20 cellular contexts compared by ENCODE assay signal in the genomic region with DNA sequence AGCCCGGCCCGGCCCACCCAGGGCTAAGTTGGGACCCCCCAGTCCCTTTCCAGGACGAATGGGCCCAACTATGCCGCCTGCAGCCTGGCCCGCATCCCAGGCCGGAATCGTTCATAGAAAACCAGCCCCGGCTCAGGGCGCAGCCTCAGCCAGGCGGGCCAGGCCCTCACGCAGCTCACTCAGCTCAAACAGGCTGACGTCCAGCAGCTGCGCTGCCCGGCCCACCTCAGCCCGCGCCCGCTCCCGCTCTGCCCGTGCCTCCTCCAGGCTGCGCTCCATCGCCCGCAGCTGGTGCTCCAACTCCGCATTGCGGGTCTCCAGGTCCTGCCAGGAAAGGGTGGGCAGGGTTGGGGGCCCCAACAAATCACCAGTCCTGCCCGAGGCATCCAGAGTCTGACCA. TPM values are rescaled to one million over a fixed set of nuclear protein-coding genes. Genes with fewer than 3 reads are reported as not detected.
DNase-seq lines count a peak whose midpoint lies in the region; ATAC-seq, FAIRE-seq and TF ChIP-seq lines count a peak whose summit lies in the region.
"Had no signal": no experiment of that assay in that cellular context is flagged by ENCODE, and none has a peak within 500 bp of the region (broad histone marks: within the 10 kb centered on the region; RNA-seq: fewer than 3 reads in every experiment).

No MANE protein-coding gene starts in this region.

- no TSS peak for BruUV-seq in IMR-90 (replicated peaks; lab: Mats Ljungman, UMichigan)
- BruUV-seq in GM12878 (replicated peaks; lab: Mats Ljungman, UMichigan): no TSS peak

- H3K36me3 Mint-ChIP-seq in glutamatergic neuron (ENCODE audit: unreplicated experiment) (no peaks in the 10 kb centered on the region), neural progenitor cell (peaks cover 15% of the 10 kb centered on the region)

- H4K8ac ChIP-seq in IMR-90 (ENCODE audit: low read depth in 2 of 2, low read length in 2 of 2): no peak overlapping the region

- POLR2A ChIA-PET in IMR-90 (lab: Charles Lee; ENCODE audit: unreplicated experiment): no interaction called here
- POLR2A ChIA-PET in GM12878 (lab: Charles Lee): no interaction called here

- H3K56ac ChIP-seq in IMR-90 (ENCODE audit: extremely low read depth, insufficient read depth, low read length): no peak overlapping the region

- H2BK5ac ChIP-seq in IMR-90 (ENCODE audit: low read depth, low read length, poor library complexity, severe bottlenecking): no peak overlapping the region

- H2AK5ac ChIP-seq in IMR-90 (ENCODE audit: low read depth, low read length): no peak overlapping the region

- H3K27me3 ChIP-seq in IMR-90 (ENCODE audit: control insufficient read depth, insufficient read depth, low read length) (no peaks in the 10 kb centered on the region), GM12878 (replicated peaks in 1 of 2; ENCODE audit: control insufficient read depth in 2 of 2, insufficient read depth in 2 of 2, low read length in 1 of 2) (no peaks in the 10 kb centered on the region), neural progenitor cell (no peaks in the 10 kb centered on the region)
- H3K27me3 ChIP-seq: BE2C had no signal

- RAD21 ChIA-PET in GM12878 (lab: Charles Lee; ENCODE audit: unreplicated experiment): no interaction called here

- H3K9ac ChIP-seq in IMR-90 (ENCODE audit: low read depth, low read length): no peak overlapping the region
- H3K9ac ChIP-seq in GM12878 (ENCODE audit: control insufficient read depth, insufficient read depth, low read length): no peak overlapping the region
- H3K9ac ChIP-seq in neural progenitor cell: no peak overlapping the region

- H4K91ac ChIP-seq in IMR-90 (ENCODE audit: insufficient read depth, low read depth, low read length): no peak overlapping the region

- H3K4me3 ChIP-seq in IMR-90 (ENCODE audit: insufficient read depth, low read depth, low read length) (no peak overlapping the region), GM12878 (no peak overlapping the region), neural progenitor cell (no peak overlapping the region)

- intact Hi-C loops in IMR-90 (cut with micrococcal nuclease): no loop called here
- intact Hi-C loops in GM12878 (cut with micrococcal nuclease; ENCODE audit: unreplicated experiment): no loop called here
- intact Hi-C loops in posterior vena cava (cut with DNase I): no loop called here

- TF ChIP-seq RAD21 in IMR-90 (IDR thresholded peaks at IDR 0.05; ENCODE audit: low read length): no peak
- no peak for TF ChIP-seq RAD21 in GM12878 (IDR thresholded peaks at IDR 0.05; ENCODE audit: insufficient read depth, low read depth, low read length)

- H3K27ac ChIP-seq in IMR-90 (ENCODE audit: insufficient read depth, low read length): no peak overlapping the region
- no peak overlapping the region for H3K27ac ChIP-seq in GM12878 (ENCODE audit: control insufficient read depth, insufficient read depth)
- H3K27ac ChIP-seq in neural progenitor cell: no peak overlapping the region

- H3K9me3 Mint-ChIP-seq in glutamatergic neuron (ENCODE audit: unreplicated experiment) (peaks cover 7% of the 10 kb centered on the region), neural progenitor cell (no peaks in the 10 kb centered on the region)
- H3K9me3 Mint-ChIP-seq: CD4-positive, CD25-positive, alpha-beta regulatory T cell; H9 had no signal

- H2BK120ac ChIP-seq in IMR-90 (ENCODE audit: low read depth, low read length): no peak overlapping the region

- no peak overlapping the region for H3K18ac ChIP-seq in IMR-90 (ENCODE audit: low read depth, low read length)

- H3K4me3 Mint-ChIP-seq in glutamatergic neuron (ENCODE audit: unreplicated experiment): no peak overlapping the region
- H3K4me3 Mint-ChIP-seq in neural progenitor cell: no peak overlapping the region
- H3K4me3 Mint-ChIP-seq: CD4-positive, CD25-positive, alpha-beta regulatory T cell; H9 had no signal

- H3K9me1 ChIP-seq in IMR-90 (ENCODE audit: insufficient read depth, low read length): no peaks in the 10 kb centered on the region; the same call in 1 of the 2 replicates

- no peak overlapping the region for H3K4ac ChIP-seq in IMR-90 (ENCODE audit: low read depth, low read length)

- no peak for FAIRE-seq in GM12878 (lab: Jason Lieb, UNC)
- FAIRE-seq: A204.1, D721Med had no signal

- SMC1A ChIA-PET in GM12878 (lab: Charles Lee; ENCODE audit: uncharacterized antibody, unreplicated experiment): no interaction called here

- H2AFZ ChIP-seq in IMR-90 (replicated peaks; ENCODE audit: low read length, poor library complexity) (no peak overlapping the region), GM12878 (ENCODE audit: control insufficient read depth, low read depth, low read length) (no peak overlapping the region), neural progenitor cell (replicated peaks) (no peak overlapping the region)

- H2BK20ac ChIP-seq in IMR-90 (ENCODE audit: low read depth, low read length): no peak overlapping the region

- peak overlapping the region; percentile 55 for H2AK9ac ChIP-seq in IMR-90 (replicated peaks; ENCODE audit: low read depth, low read length, poor library complexity)

- H3K9me3 ChIP-seq in IMR-90 (ENCODE audit: control insufficient read depth, insufficient read depth, low read length): no peaks in the 10 kb centered on the region
- H3K9me3 ChIP-seq in GM12878 (replicated peaks; ENCODE audit: control insufficient read depth, insufficient read depth, low read length): no peaks in the 10 kb centered on the region
- no peaks in the 10 kb centered on the region for H3K9me3 ChIP-seq in neural progenitor cell (ENCODE audit: low read depth)
- H3K9me3 ChIP-seq: BE2C, Caco-2 had no signal

- TF ChIP-seq CTCF in IMR-90 (conservative IDR thresholded peaks at IDR 0.05; ENCODE audit: low read depth, low read length): no peak
- no peak for TF ChIP-seq CTCF in GM12878 (IDR thresholded peaks at IDR 0.05 in 2 of 3, conservative IDR thresholded peaks at IDR 0.05 in 1 of 3; ENCODE audit: control insufficient read depth in 2 of 3, extremely low read depth in 1 of 3, insufficient read depth in 1 of 3, low read depth in 3 of 3, low read length in 3 of 3)
- no peak for TF ChIP-seq CTCF in glutamatergic neuron (IDR thresholded peaks at IDR 0.05; ENCODE audit: partially characterized antibody, unreplicated experiment)
- TF ChIP-seq CTCF in neural progenitor cell (IDR thresholded peaks at IDR 0.05): no peak

- H3K14ac ChIP-seq in IMR-90 (replicated peaks; ENCODE audit: low read depth, low read length): no peak overlapping the region

- H3K27ac Mint-ChIP-seq in glutamatergic neuron (ENCODE audit: unreplicated experiment): peak overlapping the region; percentile 12
- H3K27ac Mint-ChIP-seq in neural progenitor cell: no peak overlapping the region
- H3K27ac Mint-ChIP-seq: CD4-positive, CD25-positive, alpha-beta regulatory T cell had no signal

- H3K4me1 Mint-ChIP-seq in glutamatergic neuron (ENCODE audit: low read depth, unreplicated experiment): no peaks in the 10 kb centered on the region
- peaks cover 13% of the 10 kb centered on the region for H3K4me1 Mint-ChIP-seq in neural progenitor cell

- DNase-seq in IMR-90 (no peak), GM12878 (ENCODE audit: low read depth, low spot score) (no peak), glutamatergic neuron (no peak), posterior vena cava (ENCODE audit: low spot score) (peak; percentile 76), neural progenitor cell (ENCODE audit: low spot score) (no peak), mucosa of gallbladder (ENCODE audit: low spot score) (no peak)
- DNase-seq: ACHN; BE2C; C1 segment of cervical spinal cord; Caco-2; CD4-positive, CD25-positive, alpha-beta regulatory T cell; GDM1; GOT3; H9; KBM-7 had no signal

- in situ Hi-C loops in IMR-90 (cut with MboI; ENCODE audit: low sequenced_read_pairs): no loop called here
- in situ Hi-C loops in GM12878 (cut with MboI): no loop called here

- TF ChIP-seq POLR2A in IMR-90 (IDR thresholded peaks at IDR 0.05; ENCODE audit: low read depth, low read length): no peak
- peak; percentile 51 for TF ChIP-seq POLR2A in GM12878 (IDR thresholded peaks at IDR 0.05; ENCODE audit: low read depth, low read length)

- ATAC-seq in IMR-90 (ENCODE audit: low read depth): no peak
- no peak for ATAC-seq in GM12878
- ATAC-seq in HG02885 (IDR thresholded peaks at IDR 0.05; ENCODE audit: poor library complexity, unreplicated experiment): no peak

- no peaks in the 10 kb centered on the region for H3K4me1 ChIP-seq in IMR-90 (ENCODE audit: control insufficient read depth, insufficient read depth, low read length)
- no peaks in the 10 kb centered on the region for H3K4me1 ChIP-seq in GM12878 (ENCODE audit: control insufficient read depth, insufficient read depth, low read length)
- H3K4me1 ChIP-seq in neural progenitor cell: peaks cover 7% of the 10 kb centered on the region
- H3K4me1 ChIP-seq: Caco-2 had no signal

- H4K20me1 ChIP-seq in IMR-90 (ENCODE audit: insufficient read depth, low read length): peaks cover 37% of the 10 kb centered on the region
- H4K20me1 ChIP-seq in GM12878 (ENCODE audit: control insufficient read depth, insufficient read depth): no peaks in the 10 kb centered on the region
- peaks cover 50% of the 10 kb centered on the region for H4K20me1 ChIP-seq in neural progenitor cell (ENCODE audit: low read depth)

- H3K23ac ChIP-seq in IMR-90 (ENCODE audit: low read depth, low read length): no peak overlapping the region

- dilution Hi-C loops in IMR-90 (cut with HindIII; ENCODE audit: low sequenced_read_pairs, unreplicated experiment): no loop called here

- peaks cover 24% of the 10 kb centered on the region for H3F3A ChIP-seq in neural progenitor cell (ENCODE audit: low read depth)

- H3K4me2 ChIP-seq in IMR-90 (ENCODE audit: low read depth, low read length) (no peak overlapping the region), GM12878 (ENCODE audit: control insufficient read depth, insufficient read depth) (no peak overlapping the region), neural progenitor cell (no peak overlapping the region)

- 73% methylated on average over 2 of the region's 25 CpGs; no CpG with 5 or more reads in 1 of the 2 experiments for WGBS in IMR-90 (ENCODE audit: extremely low coverage in 2 of 2, insufficient read length in 1 of 2), 2 experiments
- WGBS in GM12878 (ENCODE audit: insufficient coverage, insufficient replicate concordance, low lambda C conversion rate, missing lambda C conversion rate): 80% methylated on average over 6 of the region's 25 CpGs

- H3K79me1 ChIP-seq in IMR-90 (ENCODE audit: low read depth in 1 of 2, low read length in 2 of 2): peaks cover 13 to 32% of the 10 kb centered on the region in 2 experiments

- H4K5ac ChIP-seq in IMR-90 (ENCODE audit: low read depth, low read length): no peak overlapping the region

- CTCF ChIA-PET in IMR-90 (lab: Yijun Ruan, JAX) (interaction anchor here (0.6 kb wide), 1 partner anchor 69 kb away, joined by 6 read pairs; no protein-coding TSS in a partner anchor), GM12878 (lab: Yijun Ruan, JAX) (interaction anchor here (0.5 kb wide), 1 partner anchor 82 kb away, joined by 3 read pairs; no protein-coding TSS in a partner anchor)

- H2BK15ac ChIP-seq in IMR-90 (ENCODE audit: low read depth, low read length): no peak overlapping the region

- TF ChIP-seq EP300 in GM12878 (IDR thresholded peaks at IDR 0.05; ENCODE audit: borderline replicate concordance in 1 of 2, control insufficient read depth in 1 of 2, low read depth in 2 of 2, low read length in 2 of 2): no peak

- H3K27me3 Mint-ChIP-seq in glutamatergic neuron (ENCODE audit: unreplicated experiment) (peaks cover 13% of the 10 kb centered on the region), neural progenitor cell (ENCODE audit: insufficient read depth, low read depth) (peaks cover 10% of the 10 kb centered on the region)

- H3K79me2 ChIP-seq in GM12878 (ENCODE audit: control insufficient read depth, insufficient read depth, low read length) (no peaks in the 10 kb centered on the region), neural progenitor cell (ENCODE audit: low read depth) (no peaks in the 10 kb centered on the region)

- H3K36me3 ChIP-seq in IMR-90 (ENCODE audit: control insufficient read depth, insufficient read depth, low read length): peaks cover 70% of the 10 kb centered on the region
- H3K36me3 ChIP-seq in GM12878 (ENCODE audit: control insufficient read depth in 2 of 2, insufficient read depth in 2 of 2, low read length in 1 of 2): peaks cover 9 to 12% of the 10 kb centered on the region in 2 experiments; a peak in 3 of 4 replicates
- no peaks in the 10 kb centered on the region for H3K36me3 ChIP-seq in neural progenitor cell

RNA-seq across cellular contexts. Expression of a gene that starts 9.8 kb away (rescaled TPM):
- total RNA-seq in IMR-90 (2012; rRNA removed) (50.9 and 55.8 TPM in 2 replicates), GM12878 (2014; rRNA removed) (78.2 and 85.3 TPM in 2 replicates), GM12878 (2014; rRNA removed; fragmentation: Illumina TruSeq; extraction: Trizol) (39.0 and 39.8 TPM in 2 replicates), GM12878 (2021) (65.6 and 76.5 TPM in 2 replicates), glutamatergic neuron (ENCODE audit: unreplicated experiment) (51.4 TPM), posterior vena cava (10 to 100 TPM; 28.8 to 28.9 TPM), neural progenitor cell (ENCODE audit: low replicate concordance) (19.9 and 23.4 TPM in 2 replicates), mucosa of gallbladder (34.2 TPM)
- polyA plus RNA-seq in IMR-90 (2012; rRNA removed) (52.1 and 61.9 TPM in 2 replicates), GM12878 (2011; rRNA removed) (20.0 and 36.9 TPM in 2 replicates), GM12878 (2014; fragmentation: Illumina TruSeq; extraction: Trizol) (7.1 and 25.6 TPM in 2 replicates), GM12878 (2014; fragmentation: Nextera tagmentation; extraction: Ambion mirVana) (1 to 10 TPM in 1 of 2 experiments, under 1 TPM in 1; 0.58 to 5.5 TPM), GM12878 (2014; rRNA removed) (56.4 and 68.9 TPM in 2 replicates), GM12878 (2016; fragmentation: Nextera tagmentation; extraction: Ambion mirVana) (100 to 1,000 TPM in 1 of 2 experiments, 10 to 100 TPM in 1; 86.1 to 102 TPM)
- polyA plus RNA-seq in IMR-90 (2012; cell fraction: cytosol; rRNA removed): 52.5 and 65.2 TPM in 2 replicates
- polyA plus RNA-seq in IMR-90 (2012; cell fraction: nucleus; rRNA removed; ENCODE audit: low replicate concordance): 50.7 and 114 TPM in 2 replicates
- total RNA-seq in GM12878 (2013; cell fraction: nucleolus; rRNA removed): 22.8 and 25.3 TPM in 2 replicates
- polyA plus RNA-seq in GM12878 (2011; ENCODE audit: low read depth): 20.4 TPM
- 50.9 and 78.3 TPM in 2 replicates for polyA plus RNA-seq in GM12878 (2011; cell fraction: cytosol; rRNA removed)
- 60.3 and 73.4 TPM in 2 replicates for polyA plus RNA-seq in GM12878 (2011; cell fraction: nucleus; rRNA removed)
- polyA plus RNA-seq in GM12878 (2012): 36.5 and 39.7 TPM in 2 replicates
- 39.8 and 56.9 TPM in 2 replicates for polyA minus RNA-seq in GM12878 (2011; rRNA and poly(A)+ RNA removed)
- 18.1 and 33.5 TPM in 2 replicates for polyA minus RNA-seq in GM12878 (2011; cell fraction: cytosol; rRNA and poly(A)+ RNA removed)
- 26.1 and 32.3 TPM in 2 replicates for polyA minus RNA-seq in GM12878 (2011; cell fraction: nucleus; rRNA and poly(A)+ RNA removed)

RNA-seq across cellular contexts. Expression of a gene that starts 10.1 kb away (rescaled TPM):
- total RNA-seq in IMR-90 (2012; rRNA removed) (310 and 347 TPM in 2 replicates), GM12878 (2014; rRNA removed) (281 and 305 TPM in 2 replicates), GM12878 (2014; rRNA removed; fragmentation: Illumina TruSeq; extraction: Trizol) (101 and 113 TPM in 2 replicates), GM12878 (2021) (277 and 296 TPM in 2 replicates), glutamatergic neuron (ENCODE audit: unreplicated experiment) (177 TPM), posterior vena cava (100 to 1,000 TPM; 139 to 141 TPM), neural progenitor cell (ENCODE audit: low replicate concordance) (95.2 and 225 TPM in 2 replicates), mucosa of gallbladder (183 TPM)
- polyA plus RNA-seq in IMR-90 (2012; rRNA removed) (461 and 500 TPM in 2 replicates), GM12878 (2011; rRNA removed) (71.8 and 167 TPM in 2 replicates), GM12878 (2014; fragmentation: Illumina TruSeq; extraction: Trizol) (4.3 and 47.5 TPM in 2 replicates), GM12878 (2014; fragmentation: Nextera tagmentation; extraction: Ambion mirVana) (10 to 100 TPM in 1 of 2 experiments, 1 to 10 TPM in 1; 3.5 to 17.8 TPM), GM12878 (2014; rRNA removed) (278 and 310 TPM in 2 replicates), GM12878 (2016; fragmentation: Nextera tagmentation; extraction: Ambion mirVana) (100 to 1,000 TPM; 387 to 464 TPM)
- 350 and 779 TPM in 2 replicates for polyA plus RNA-seq in IMR-90 (2012; cell fraction: cytosol; rRNA removed)
- polyA plus RNA-seq in IMR-90 (2012; cell fraction: nucleus; rRNA removed; ENCODE audit: low replicate concordance): 196 and 505 TPM in 2 replicates
- 79.3 and 88.6 TPM in 2 replicates for total RNA-seq in GM12878 (2013; cell fraction: nucleolus; rRNA removed)
- polyA plus RNA-seq in GM12878 (2011; ENCODE audit: low read depth): 86.9 TPM
- polyA plus RNA-seq in GM12878 (2011; cell fraction: cytosol; rRNA removed): 242 and 419 TPM in 2 replicates
- 239 and 284 TPM in 2 replicates for polyA plus RNA-seq in GM12878 (2011; cell fraction: nucleus; rRNA removed)
- polyA plus RNA-seq in GM12878 (2012): 218 and 226 TPM in 2 replicates
- 98.5 and 199 TPM in 2 replicates for polyA minus RNA-seq in GM12878 (2011; rRNA and poly(A)+ RNA removed)
- 70.8 and 74.1 TPM in 2 replicates for polyA minus RNA-seq in GM12878 (2011; cell fraction: cytosol; rRNA and poly(A)+ RNA removed)
- 41.2 and 72.7 TPM in 2 replicates for polyA minus RNA-seq in GM12878 (2011; cell fraction: nucleus; rRNA and poly(A)+ RNA removed)

RNA-seq across cellular contexts. Expression of a gene that starts 11.7 kb away (rescaled TPM):
- 50.8 and 53.4 TPM in 2 replicates for total RNA-seq in IMR-90 (2012; rRNA removed)
- 77.0 and 84.5 TPM in 2 replicates for polyA plus RNA-seq in IMR-90 (2012; rRNA removed)
- polyA plus RNA-seq in IMR-90 (2012; cell fraction: cytosol; rRNA removed): 102 and 137 TPM in 2 replicates
- 80.0 and 184 TPM in 2 replicates for polyA plus RNA-seq in IMR-90 (2012; cell fraction: nucleus; rRNA removed; ENCODE audit: low replicate concordance)
- 6.0 and 8.7 TPM in 2 replicates for total RNA-seq in GM12878 (2013; cell fraction: nucleolus; rRNA removed)
- total RNA-seq in GM12878 (2014; rRNA removed): 0.05 and 0.85 TPM in 2 replicates
- 0.18 TPM in 1 of 2 replicates, not detected in the other for total RNA-seq in GM12878 (2014; rRNA removed; fragmentation: Illumina TruSeq; extraction: Trizol)
- total RNA-seq in GM12878 (2021): 0.19 and 0.64 TPM in 2 replicates
- polyA plus RNA-seq in GM12878 (2011; ENCODE audit: low read depth): not detected
- 6.3 and 10.6 TPM in 2 replicates for polyA plus RNA-seq in GM12878 (2011; rRNA removed)
- polyA plus RNA-seq in GM12878 (2011; cell fraction: cytosol; rRNA removed): 9.0 and 12.3 TPM in 2 replicates
- 21.3 and 22.0 TPM in 2 replicates for polyA plus RNA-seq in GM12878 (2011; cell fraction: nucleus; rRNA removed)
- 0.74 and 0.84 TPM in 2 replicates for polyA plus RNA-seq in GM12878 (2012)
- polyA plus RNA-seq in GM12878 (2014; fragmentation: Illumina TruSeq; extraction: Trizol): 0.24 and 0.38 TPM in 2 replicates
- polyA plus RNA-seq in GM12878 (2014; fragmentation: Nextera tagmentation; extraction: Ambion mirVana): not detected
- 0.70 and 0.73 TPM in 2 replicates for polyA plus RNA-seq in GM12878 (2014; rRNA removed)
- under 1 TPM; 0.35 to 0.36 TPM for polyA plus RNA-seq in GM12878 (2016; fragmentation: Nextera tagmentation; extraction: Ambion mirVana)
- polyA minus RNA-seq in GM12878 (2011; rRNA and poly(A)+ RNA removed): 4.8 and 7.7 TPM in 2 replicates
- polyA minus RNA-seq in GM12878 (2011; cell fraction: cytosol; rRNA and poly(A)+ RNA removed): 3.0 and 4.7 TPM in 2 replicates
- 5.7 and 6.6 TPM in 2 replicates for polyA minus RNA-seq in GM12878 (2011; cell fraction: nucleus; rRNA and poly(A)+ RNA removed)
- 217 TPM for total RNA-seq in glutamatergic neuron (ENCODE audit: unreplicated experiment)
- total RNA-seq in posterior vena cava: 10 to 100 TPM; 28.8 to 37.0 TPM
- total RNA-seq in neural progenitor cell (ENCODE audit: low replicate concordance): 28.2 and 66.9 TPM in 2 replicates
- total RNA-seq in mucosa of gallbladder: 24.5 TPM

RNA-seq across cellular contexts. Expression of a gene that starts 33.4 kb away (rescaled TPM):
- 0.56 and 0.90 TPM in 2 replicates for total RNA-seq in IMR-90 (2012; rRNA removed)
- 4.1 and 4.3 TPM in 2 replicates for polyA plus RNA-seq in IMR-90 (2012; rRNA removed)
- polyA plus RNA-seq in IMR-90 (2012; cell fraction: cytosol; rRNA removed): 2.1 and 8.4 TPM in 2 replicates
- 2.4 and 8.1 TPM in 2 replicates for polyA plus RNA-seq in IMR-90 (2012; cell fraction: nucleus; rRNA removed; ENCODE audit: low replicate concordance)
- total RNA-seq in GM12878 (2013; cell fraction: nucleolus; rRNA removed): not detected in 2 replicates
- total RNA-seq in GM12878 (2014; rRNA removed): not detected in 2 replicates
- not detected in 2 replicates for total RNA-seq in GM12878 (2014; rRNA removed; fragmentation: Illumina TruSeq; extraction: Trizol)
- not detected in 2 replicates for total RNA-seq in GM12878 (2021)
- polyA plus RNA-seq in GM12878 (2011; ENCODE audit: low read depth): not detected
- polyA plus RNA-seq in GM12878 (2011; rRNA removed): not detected in 2 replicates
- polyA plus RNA-seq in GM12878 (2011; cell fraction: cytosol; rRNA removed): not detected in 2 replicates
- polyA plus RNA-seq in GM12878 (2011; cell fraction: nucleus; rRNA removed): not detected in 2 replicates
- 0.08 TPM in 1 of 2 replicates, not detected in the other for polyA plus RNA-seq in GM12878 (2012)
- polyA plus RNA-seq in GM12878 (2014; fragmentation: Illumina TruSeq; extraction: Trizol): not detected in 2 replicates
- polyA plus RNA-seq in GM12878 (2014; fragmentation: Nextera tagmentation; extraction: Ambion mirVana): not detected
- 0.16 TPM in 1 of 2 replicates, not detected in the other for polyA plus RNA-seq in GM12878 (2014; rRNA removed)
- polyA plus RNA-seq in GM12878 (2016; fragmentation: Nextera tagmentation; extraction: Ambion mirVana): under 1 TPM in 1 of 2 experiments, not detected in 1; 0.19 TPM
- not detected in 2 replicates for polyA minus RNA-seq in GM12878 (2011; rRNA and poly(A)+ RNA removed)
- not detected in 2 replicates for polyA minus RNA-seq in GM12878 (2011; cell fraction: cytosol; rRNA and poly(A)+ RNA removed)
- not detected in 2 replicates for polyA minus RNA-seq in GM12878 (2011; cell fraction: nucleus; rRNA and poly(A)+ RNA removed)
- 15.3 TPM for total RNA-seq in glutamatergic neuron (ENCODE audit: unreplicated experiment)
- total RNA-seq in posterior vena cava: 1 to 10 TPM in 1 of 2 donors, under 1 TPM in 1; 0.38 to 1.5 TPM
- 1.9 and 7.6 TPM in 2 replicates for total RNA-seq in neural progenitor cell (ENCODE audit: low replicate concordance)
- total RNA-seq in mucosa of gallbladder: 1.8 TPM
- total RNA-seq: CD4-positive, CD25-positive, alpha-beta regulatory T cell; Daoy; HT-29 had no signal
- polyA plus RNA-seq: CD4-positive, CD25-positive, alpha-beta regulatory T cell had no signal
